8 cellular contexts compared by ENCODE assay signal in genomic region chr19:27966390-27966816, GRCh38.
A peak's percentile ranks its signal among the peaks of the same experiment; 100 is the strongest.
DNase-seq lines count a peak whose midpoint lies in the region; ATAC-seq, FAIRE-seq and TF ChIP-seq lines count a peak whose summit lies in the region.

No MANE protein-coding gene starts in this region.

- DNase-seq in AG08396 (ENCODE audit: low spot score) (peak; percentile 6), GM13977 (ENCODE audit: low spot score) (no peak), kidney epithelial cell (ENCODE audit: low read depth) (no peak), ecto neural progenitor cell (ENCODE audit: low spot score) (no peak), sigmoid colon (no peak), DMS153 treated with DMSO at 0.1 percent for 48 hours (lab: John Stamatoyannopoulos, UW; ENCODE audit: unreplicated experiment) (no peak)

- no peak for TF ChIP-seq EP300 in sigmoid colon (IDR thresholded peaks at IDR 0.05)

- H3K36me3 Mint-ChIP-seq in stimulated activated memory B cell treated with anti-CD40 and anti-IgM and Interleukin-4, amounts not matched to agents 10 μg/mL and 1 μg/mL and 100 μg/mL, for 72 hours, result no peaks in the 10 kb centered on the region

- no peak overlapping the region for H3K27ac ChIP-seq in sigmoid colon

- H3K36me3 ChIP-seq in kidney epithelial cell (ENCODE audit: control insufficient read depth, insufficient read depth, low read length), result no peaks in the 10 kb centered on the region
- no peaks in the 10 kb centered on the region for H3K36me3 ChIP-seq in sigmoid colon

- no peaks in the 10 kb centered on the region for H3K4me1 ChIP-seq in sigmoid colon

- H3K27me3 Mint-ChIP-seq in stimulated activated memory B cell treated with anti-CD40 and anti-IgM and Interleukin-4, amounts not matched to agents 10 μg/mL and 1 μg/mL and 100 μg/mL, for 72 hours, result no peaks in the 10 kb centered on the region

- no peak overlapping the region for H3K27ac Mint-ChIP-seq in stimulated activated memory B cell treated with anti-CD40 and anti-IgM and Interleukin-4, amounts not matched to agents 10 μg/mL and 1 μg/mL and 100 μg/mL, for 72 hours

- H3K27me3 ChIP-seq in kidney epithelial cell (ENCODE audit: control insufficient read depth, insufficient read depth, low read length) (no peaks in the 10 kb centered on the region), sigmoid colon (no peaks in the 10 kb centered on the region)

- H3K4me3 Mint-ChIP-seq in stimulated activated memory B cell treated with anti-CD40 and anti-IgM and Interleukin-4, amounts not matched to agents 10 μg/mL and 1 μg/mL and 100 μg/mL, for 72 hours, result no peak overlapping the region

- H3K9me3 Mint-ChIP-seq in stimulated activated memory B cell treated with anti-CD40 and anti-IgM and Interleukin-4, amounts not matched to agents 10 μg/mL and 1 μg/mL and 100 μg/mL, for 72 hours, result peaks cover 2% of the 10 kb centered on the region

- intact Hi-C loops in sigmoid colon (cut with DNase I), result no loop called here

- in situ Hi-C loops in GM13977 (cut with MboI; ENCODE audit: low pct_unique_long_range_greater_than_20kb, low sequenced_read_pairs, unreplicated experiment), result no loop called here

- TF ChIP-seq CTCF in GM13977 (IDR thresholded peaks at IDR 0.05; ENCODE audit: extremely low read depth, insufficient read depth, missing control alignments), result peak; percentile 71
- TF ChIP-seq CTCF in kidney epithelial cell (IDR thresholded peaks at IDR 0.05; ENCODE audit: insufficient read depth, low read length, poor library complexity, severe bottlenecking), result peak; percentile 74
- TF ChIP-seq CTCF in sigmoid colon (IDR thresholded peaks at IDR 0.05), result peak in 2 of 4 experiments; percentile 27 to 43

- 3 to 27% methylated on average over 2 of the region's 2 CpGs for WGBS in sigmoid colon, 2 donors

- TF ChIP-seq POLR2A in sigmoid colon (IDR thresholded peaks at IDR 0.05), result no peak

- no peaks in the 10 kb centered on the region for H3K9me3 ChIP-seq in sigmoid colon

- peak; percentile 46 for FAIRE-seq in TTC549 (lab: Jason Lieb, UNC)

- no peak for ATAC-seq in stimulated activated memory B cell treated with anti-CD40 and anti-IgM and Interleukin-4, amounts not matched to agents 10 μg/mL and 1 μg/mL and 100 μg/mL, for 72 hours

- H3K4me3 ChIP-seq in kidney epithelial cell (ENCODE audit: low read depth, low read length) (no peak overlapping the region), sigmoid colon (no peak overlapping the region)

- H3K4me1 Mint-ChIP-seq in stimulated activated memory B cell treated with anti-CD40 and anti-IgM and Interleukin-4, amounts not matched to agents 10 μg/mL and 1 μg/mL and 100 μg/mL, for 72 hours, result no peaks in the 10 kb centered on the region
